8 cellular contexts compared by ENCODE assay signal in genomic region chr19:57320180-57321084, GRCh38. TPM values are rescaled to one million over a fixed set of nuclear protein-coding genes. Genes with fewer than 3 reads are reported as not detected.
A peak's percentile ranks its signal among the peaks of the same experiment; 100 is the strongest.
DNase-seq lines count a peak whose midpoint lies in the region; ATAC-seq and TF ChIP-seq lines count a peak whose summit lies in the region.

TSS of gene ZNF543 (plus strand) at chr19:57320472. CDS start at chr19:57320854, 382 bp downstream.

- DNase-seq in AG09309 (ENCODE audit: low read depth) (peak; percentile 74), NCI-H226 (peak; percentile 100), activated B cell treated with CpG ODN at 0.5 μM for 24 hours (peak; percentile 90), inferior parietal cortex (ENCODE audit: extremely low spot score) (peak; percentile 95), smooth muscle cell of the brain vasculature (ENCODE audit: low read depth, low spot score) (peak; percentile 87)
- DNase-seq in central memory CD4-positive, alpha-beta T cell, result peak; percentile 85

- H3K27ac Mint-ChIP-seq in activated B cell treated with CpG ODN at 0.5 μM for 24 hours, result peak within 1 kb of the TSS; percentile 98

- CTCF ChIA-PET in activated B cell treated with CpG ODN at 0.5 μM for 24 hours (lab: Charles Lee), result no interaction called here

- ATAC-seq in HG03175 (IDR thresholded peaks at IDR 0.05; ENCODE audit: unreplicated experiment) (peak; percentile 99), activated B cell treated with CpG ODN at 0.5 μM for 24 hours (ENCODE audit: low read depth) (peak; percentile 97)

- H3K36me3 Mint-ChIP-seq in activated B cell treated with CpG ODN at 0.5 μM for 24 hours (ENCODE audit: low read depth), result peaks cover 34% of the 10 kb centered on the region

- peak within 1 kb of the TSS; percentile 85 for H3K4me3 ChIP-seq in AG09309 (ENCODE audit: control insufficient read depth, low read depth, low read length)

- POLR2A ChIA-PET in activated B cell treated with CpG ODN at 0.5 μM for 24 hours (lab: Charles Lee), result interaction anchor here (0.6 to 1.9 kb wide), 8 partner anchors 19 to 1795 kb away, joined by 3 to 6 read pairs (median 5); partner anchors contain the start of genes TRAPPC2B, ZNF264, ZNF304 and ZNF547

- in situ Hi-C loops in GM18951 (cut with MboI; ENCODE audit: low sequenced_read_pairs, unreplicated experiment), result no loop called here

- peaks cover 30% of the 10 kb centered on the region for H3K4me1 Mint-ChIP-seq in activated B cell treated with CpG ODN at 0.5 μM for 24 hours

- H3K9me3 Mint-ChIP-seq in activated B cell treated with CpG ODN at 0.5 μM for 24 hours, result peaks cover 4% of the 10 kb centered on the region

- H3K27me3 Mint-ChIP-seq in activated B cell treated with CpG ODN at 0.5 μM for 24 hours, result peaks cover 17% of the 10 kb centered on the region

- H3K4me3 Mint-ChIP-seq in activated B cell treated with CpG ODN at 0.5 μM for 24 hours, result peak within 1 kb of the TSS; percentile 95

- no peak for TF ChIP-seq CTCF in AG09309 (IDR thresholded peaks at IDR 0.05; ENCODE audit: control insufficient read depth, insufficient read depth, low read depth, low read length, missing control alignments)
- no peak for TF ChIP-seq CTCF in activated B cell treated with CpG ODN at 0.5 μM for 24 hours (IDR thresholded peaks at IDR 0.05)

- TF ChIP-seq POLR2A in GM18951 (IDR thresholded peaks at IDR 0.05; ENCODE audit: extremely low read depth, insufficient read depth, insufficient read length), result peak; percentile 82

- intact Hi-C loops in activated B cell treated with CpG ODN at 0.5 μM for 24 hours (cut with micrococcal nuclease), result loop anchor here (1.0 kb wide), 6 partner anchors 31 to 115 kb away; partner anchors contain the start of genes TRAPPC2B, ZNF304, ZNF460 and ZNF547

RNA-seq across cellular contexts. Expression of gene ZNF543, which starts in this region (rescaled TPM):
- total RNA-seq in activated B cell treated with CpG ODN at 0.5 μM for 24 hours, result 14.0 and 16.1 TPM in 2 replicates

Comparison
In these comparisons a context has a peak if more than half of its experiments do, and no peak if none do; other contexts are left out.
1. Peak in every context shown above with its lines: DNase-seq, ATAC-seq and H3K4me3 ChIP-seq.